In the genomic region with DNA sequence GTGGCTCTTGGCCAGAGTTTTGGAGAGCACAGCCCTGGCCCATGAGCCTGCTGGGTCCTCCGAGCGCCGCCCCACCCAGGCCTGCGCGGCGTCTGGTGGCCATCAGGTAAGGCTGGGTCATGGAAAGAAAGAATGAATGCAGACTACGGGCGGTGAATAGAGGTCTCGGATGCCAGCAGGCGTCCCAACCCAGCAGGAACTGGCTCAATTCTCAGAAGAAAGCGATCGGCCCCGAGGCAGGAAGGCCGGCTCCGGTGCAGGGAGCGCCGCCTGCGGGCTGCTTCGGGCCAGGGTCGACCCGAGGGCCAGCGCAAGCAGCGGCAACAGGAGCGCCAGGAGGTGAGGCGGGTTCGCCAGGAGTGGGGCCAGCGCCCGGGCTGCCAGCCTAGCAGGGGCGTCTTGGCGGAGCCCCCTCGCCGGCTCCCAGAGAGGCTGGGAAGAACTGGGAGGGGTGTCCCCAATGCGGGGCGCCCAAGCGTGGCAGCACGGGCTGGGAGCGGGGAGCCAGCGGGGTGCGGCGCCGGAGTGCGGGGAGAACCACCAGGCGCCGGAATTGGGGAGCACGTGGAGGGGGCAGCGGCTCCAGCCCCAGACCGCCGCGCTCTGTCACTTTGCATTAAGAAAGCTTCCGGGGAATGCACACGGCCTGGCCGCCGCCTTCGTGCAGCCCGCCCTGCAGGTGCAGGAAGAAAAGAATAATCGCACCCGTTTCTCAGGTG, we compare ENCODE assay signal across 8 cellular contexts. TPM values are rescaled to one million over a fixed set of nuclear protein-coding genes. Genes with fewer than 3 reads are reported as not detected.
A peak's percentile ranks its signal among the peaks of the same experiment; 100 is the strongest.
DNase-seq lines count a peak whose midpoint lies in the region; ATAC-seq and TF ChIP-seq lines count a peak whose summit lies in the region.

No MANE protein-coding gene starts in this region.

- DNase-seq in Caco-2 = peak; percentile 52 to 62
- peak; percentile 50 for DNase-seq in activated CD8-positive, alpha-beta memory T cell treated with anti-CD3 and anti-CD28 coated beads, Interleukin-2, amount 50 U/mL, for 48 hours
- DNase-seq in islet precursor cell = peak; percentile 90
- DNase-seq in thyroid gland = peak; percentile 55 to 65
- DNase-seq in GOT3 (lab: John Stamatoyannopoulos, UW) = no peak
- no peak for DNase-seq in NCI-H187 treated with DMSO at 0.1 percent for 48 hours (lab: John Stamatoyannopoulos, UW)

- H3K27me3 Mint-ChIP-seq in Caco-2 (ENCODE audit: insufficient read depth, unreplicated experiment) = no peaks in the 10 kb centered on the region

- H3K27me3 ChIP-seq in Caco-2 (replicated peaks; ENCODE audit: control insufficient read depth, insufficient read depth, low read length) (no peaks in the 10 kb centered on the region), HUES6 (ENCODE audit: control insufficient read depth, insufficient read depth, low read length) (peaks cover 22% of the 10 kb centered on the region), thyroid gland (no peaks in the 10 kb centered on the region)

- H3K4me1 ChIP-seq in Caco-2 = no peaks in the 10 kb centered on the region
- peaks cover 10% of the 10 kb centered on the region for H3K4me1 ChIP-seq in HUES6 (ENCODE audit: control insufficient read depth, insufficient read depth, low read length)
- peaks cover 7 to 9% of the 10 kb centered on the region in 2 donors for H3K4me1 ChIP-seq in thyroid gland

- intact Hi-C loops in Caco-2 (cut with micrococcal nuclease; ENCODE audit: unreplicated experiment) (loop anchor here (2.0 kb wide), 1 partner anchor 18 kb away; no protein-coding TSS in a partner anchor), thyroid gland (cut with DNase I) (no loop called here)

- CTCF ChIA-PET in Caco-2 (lab: Charles Lee) = no interaction called here

- no peaks in the 10 kb centered on the region for H3K4me1 Mint-ChIP-seq in Caco-2 (ENCODE audit: low read depth, unreplicated experiment)

- peak overlapping the region; percentile 7; the same call in 1 of the 2 replicates for H3K27ac ChIP-seq in HUES6 (ENCODE audit: low read depth, low read length)
- H3K27ac ChIP-seq in thyroid gland = peak overlapping the region in 1 of 3 donors; percentile 29

- H3K9me3 ChIP-seq in Caco-2 (peaks cover 7% of the 10 kb centered on the region), HUES6 (ENCODE audit: control insufficient read depth, insufficient read depth, low read depth, low read length) (peaks cover 22% of the 10 kb centered on the region), thyroid gland (no peaks in the 10 kb centered on the region)

- peak overlapping the region; percentile 71 for H3K4me3 Mint-ChIP-seq in Caco-2 (ENCODE audit: unreplicated experiment)

- TF ChIP-seq CTCF in Caco-2 (IDR thresholded peaks at IDR 0.05; ENCODE audit: insufficient read depth in 1 of 2, low read depth in 1 of 2, low read length in 1 of 2, severe bottlenecking in 1 of 2, unreplicated experiment in 1 of 2) (peak; percentile 12 to 40), thyroid gland (IDR thresholded peaks at IDR 0.05) (peak in 4 of 6 experiments; percentile 30 to 55 (median 42))

- H3K36me3 Mint-ChIP-seq in Caco-2 (ENCODE audit: insufficient read depth, unreplicated experiment) = peaks cover 5% of the 10 kb centered on the region

- 6 to 12% methylated on average over 18 to 43 of the region's 57 CpGs for WGBS in thyroid gland, 2 donors

- no peak for TF ChIP-seq POLR2A in thyroid gland (IDR thresholded peaks at IDR 0.05)

- H3K9ac ChIP-seq in HUES6 (ENCODE audit: low read length) = peak overlapping the region; percentile 10

- no peak for ATAC-seq in HG02763 (IDR thresholded peaks at IDR 0.05; ENCODE audit: unreplicated experiment)

- BruUV-seq in Caco-2 (replicated peaks; lab: Mats Ljungman, UMichigan) = no TSS peak

- H3K27ac Mint-ChIP-seq in Caco-2 (ENCODE audit: unreplicated experiment) = no peak overlapping the region

- H3K4me3 ChIP-seq in Caco-2 (ENCODE audit: low read depth, low read length) (peak overlapping the region; percentile 55), HUES6 (ENCODE audit: low read depth, low read length) (peak overlapping the region; percentile 61), thyroid gland (replicated peaks in 1 of 3) (peak overlapping the region in 2 of 3 donors; percentile 21 to 29)

- POLR2A ChIA-PET in Caco-2 (lab: Charles Lee) = no interaction called here

- H3K36me3 ChIP-seq in Caco-2 (ENCODE audit: control insufficient read depth, insufficient read depth, low read length) (no peaks in the 10 kb centered on the region), HUES6 (ENCODE audit: control insufficient read depth, insufficient read depth, low read length) (no peaks in the 10 kb centered on the region), thyroid gland (no peaks in the 10 kb centered on the region)

- peaks cover 20% of the 10 kb centered on the region for H3K9me3 Mint-ChIP-seq in Caco-2 (ENCODE audit: unreplicated experiment)

RNA-seq across cellular contexts. Expression of a gene that starts 7.1 kb away (rescaled TPM):
- total RNA-seq in Caco-2 (2022) (1.5 and 2.3 TPM in 2 replicates), thyroid gland (1 to 10 TPM in 3 of 4 donors, under 1 TPM in 1; 0.29 to 4.0 (median 1.4) TPM)

Comparison
In these comparisons a context has a peak if more than half of its experiments do, and no peak if none do; other contexts are left out.
1. DNase-seq: peak in Caco-2 (2 of 2), activated CD8-positive, alpha-beta memory T cell treated with anti-CD3 and anti-CD28 coated beads, Interleukin-2, amount 50 U/mL, for 48 hours (single experiment), islet precursor cell (single experiment) and thyroid gland (2 of 2); none in GOT3 (single experiment) and NCI-H187 treated with DMSO at 0.1 percent for 48 hours (single experiment).
2. Peak in every context shown above with its lines, with median percentiles within 50 percentile points of each other: H3K4me3 ChIP-seq.